ENCODE assay signal across 8 cellular contexts in the genomic region with DNA sequence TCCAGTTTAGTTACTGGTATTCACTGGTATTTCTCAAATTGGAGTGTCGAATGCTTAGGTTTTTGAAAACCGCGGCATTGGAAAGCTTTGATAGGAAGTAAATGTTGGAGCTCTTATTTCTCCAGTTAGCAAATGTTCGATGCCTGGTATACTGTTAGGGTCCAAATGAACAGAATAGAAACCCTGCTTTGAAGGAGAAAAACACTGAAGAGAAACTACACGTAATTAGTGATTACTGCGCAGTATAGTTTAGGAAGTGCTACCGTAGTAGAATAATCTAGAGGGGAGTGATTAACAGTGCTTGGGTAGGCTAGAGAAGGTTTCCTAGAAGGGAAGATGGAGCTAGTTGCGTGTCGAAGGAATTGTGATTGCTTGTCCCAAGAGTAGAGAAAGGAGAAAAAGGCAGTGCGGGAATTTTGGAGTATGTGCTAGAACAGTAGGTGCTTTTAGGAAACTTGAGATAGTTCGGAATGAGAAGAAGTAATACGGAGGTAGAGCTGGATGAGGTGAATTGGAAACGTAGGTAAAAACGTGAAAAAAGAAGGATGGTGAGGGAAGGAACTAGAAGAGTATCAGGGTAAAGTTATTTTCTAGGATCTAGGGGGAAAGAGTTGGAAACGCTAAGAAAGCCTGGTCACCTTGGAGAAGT. TPM values are rescaled to one million over a fixed set of nuclear protein-coding genes. Genes with fewer than 3 reads are reported as not detected.
DNase-seq lines count a peak whose midpoint lies in the region; ATAC-seq, FAIRE-seq and TF ChIP-seq lines count a peak whose summit lies in the region.

No MANE protein-coding gene starts in this region.

- H3K4me1 ChIP-seq in A549 (peaks cover 21% of the 10 kb centered on the region; the same call in 2 of the 3 replicates), HUES6 (ENCODE audit: control insufficient read depth, insufficient read depth, low read length) (peaks cover 10% of the 10 kb centered on the region; the same call in 1 of the 2 replicates), mucosa of descending colon (ENCODE audit: low read depth) (peaks cover 18% of the 10 kb centered on the region)

- peaks cover 9% of the 10 kb centered on the region for H3K36me3 ChIP-seq in HUES6 (ENCODE audit: control insufficient read depth, insufficient read depth, low read length)
- H3K36me3 ChIP-seq in mucosa of descending colon (ENCODE audit: low read depth) = no peaks in the 10 kb centered on the region

- CTCF ChIA-PET in A549 (lab: Yijun Ruan, JAX) = interaction anchor here (1.1 to 1.6 kb wide), 3 partner anchors 552 to 641 kb away, joined by 3 to 6 read pairs (median 3); a partner anchor contains a TSS

- FAIRE-seq in A549 (lab: Jason Lieb, UNC) = no peak

- H3K9ac ChIP-seq in HUES6 (ENCODE audit: low read length) = peak overlapping the region; percentile 98

- TF ChIP-seq POLR2A in A549 (IDR thresholded peaks at IDR 0.05; ENCODE audit: low read length) = no peak

- peaks cover 0 to 4% (median 0%) of the 10 kb centered on the region in 5 experiments for H3K9me3 Mint-ChIP-seq in brain

- H3K36me3 Mint-ChIP-seq in brain = peaks cover 24% of the 10 kb centered on the region

- WGBS in A549 (ENCODE audit: missing lambda C conversion rate) = 56% methylated on average over 15 of the region's 15 CpGs

- peak overlapping the region; percentile 88 for H3K4me3 ChIP-seq in A549
- peak overlapping the region; percentile 86 for H3K4me3 ChIP-seq in HUES6 (ENCODE audit: low read depth, low read length)
- peak overlapping the region; percentile 76 for H3K4me3 ChIP-seq in mucosa of descending colon

- TF ChIP-seq EP300 in A549 (IDR thresholded peaks at IDR 0.05) = no peak

- DNase-seq in A549 (ENCODE audit: low read depth in 1 of 2, low spot score in 1 of 2) = no peak
- DNase-seq in mucosa of descending colon = no peak
- no peak for DNase-seq in HK-2 (ENCODE audit: unreplicated experiment)
- no peak for DNase-seq in activated gamma-delta T cell (lab: John Stamatoyannopoulos, UW)
- DNase-seq in DMS153 treated with DMSO at 0.1 percent for 48 hours (lab: John Stamatoyannopoulos, UW; ENCODE audit: unreplicated experiment) = no peak

- TF ChIP-seq CTCF in A549 (IDR thresholded peaks at IDR 0.05) = no peak
- no peak for TF ChIP-seq CTCF in brain (conservative IDR thresholded peaks at IDR 0.05)
- TF ChIP-seq CTCF in mucosa of descending colon (IDR thresholded peaks at IDR 0.05) = no peak

- peaks cover 76% of the 10 kb centered on the region for H3K4me1 Mint-ChIP-seq in brain

- H3K4me3 Mint-ChIP-seq in brain = peak overlapping the region; percentile 99 to 100 (median 99)

- H3K27me3 Mint-ChIP-seq in brain = peaks cover 19% of the 10 kb centered on the region

- intact Hi-C loops in mucosa of descending colon (cut with DNase I, micrococcal nuclease) = no loop called here

- H3K9me3 ChIP-seq in A549 (no peaks in the 10 kb centered on the region), HUES6 (ENCODE audit: control insufficient read depth, insufficient read depth, low read depth, low read length) (no peaks in the 10 kb centered on the region), mucosa of descending colon (no peaks in the 10 kb centered on the region)

- POLR2A ChIA-PET in A549 (lab: Yijun Ruan, JAX) = interaction anchor here (0.6 to 2.1 kb wide), 4 partner anchors 21 to 724 kb away, joined by 3 to 5 read pairs (median 4); a partner anchor contains a TSS

- H3K4me2 ChIP-seq in A549 = peak overlapping the region; percentile 78

- no peak for TF ChIP-seq RAD21 in A549 (conservative IDR thresholded peaks at IDR 0.05 in 1 of 2, IDR thresholded peaks at IDR 0.05 in 1 of 2)

- no peak for ATAC-seq in A549
- no peak for ATAC-seq in mucosa of descending colon
- no peak for ATAC-seq in GM18498 (IDR thresholded peaks at IDR 0.05; ENCODE audit: unreplicated experiment)

- H3K27ac ChIP-seq in A549 (peak overlapping the region; percentile 93 to 98), HUES6 (ENCODE audit: low read depth, low read length) (peak overlapping the region; percentile 96; the same call in 1 of the 2 replicates)

- H3K27me3 ChIP-seq in HUES6 (ENCODE audit: control insufficient read depth, insufficient read depth, low read length) = no peaks in the 10 kb centered on the region

- peak overlapping the region; percentile 98 to 100 (median 99) for H3K27ac Mint-ChIP-seq in brain

TF ChIP-seq in A549, 52 proteins besides CTCF, POLR2A, EP300 and RAD21 (continues in another document):
- TF ChIP-seq JUNB (IDR thresholded peaks at IDR 0.05) (no peak), ZSCAN20 (CRISPR knock-in tag; IDR thresholded peaks at IDR 0.05) (no peak), HOXB5 (CRISPR knock-in tag; IDR thresholded peaks at IDR 0.05) (no peak), BHLHE40 (IDR thresholded peaks at IDR 0.05; ENCODE audit: low read depth, low read length) (no peak), TFCP2L1 (CRISPR knock-in tag; IDR thresholded peaks at IDR 0.05) (no peak), NPAS2 (CRISPR knock-in tag; IDR thresholded peaks at IDR 0.05; ENCODE audit: borderline replicate concordance) (no peak), POLR2AphosphoS2 (conservative IDR thresholded peaks at IDR 0.05; ENCODE audit: low read length) (no peak), SMC3 (IDR thresholded peaks at IDR 0.05) (no peak), ZNF302 (CRISPR knock-in tag; IDR thresholded peaks at IDR 0.05) (no peak), CBX8 (IDR thresholded peaks at IDR 0.05) (no peak)
- TF ChIP-seq, protein P1, sequence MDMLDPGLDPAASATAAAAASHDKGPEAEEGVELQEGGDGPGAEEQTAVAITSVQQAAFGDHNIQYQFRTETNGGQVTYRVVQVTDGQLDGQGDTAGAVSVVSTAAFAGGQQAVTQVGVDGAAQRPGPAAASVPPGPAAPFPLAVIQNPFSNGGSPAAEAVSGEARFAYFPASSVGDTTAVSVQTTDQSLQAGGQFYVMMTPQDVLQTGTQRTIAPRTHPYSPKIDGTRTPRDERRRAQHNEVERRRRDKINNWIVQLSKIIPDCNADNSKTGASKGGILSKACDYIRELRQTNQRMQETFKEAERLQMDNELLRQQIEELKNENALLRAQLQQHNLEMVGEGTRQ (IDR thresholded peaks at IDR 0.05) = no peak
- TF ChIP-seq, protein P2, sequence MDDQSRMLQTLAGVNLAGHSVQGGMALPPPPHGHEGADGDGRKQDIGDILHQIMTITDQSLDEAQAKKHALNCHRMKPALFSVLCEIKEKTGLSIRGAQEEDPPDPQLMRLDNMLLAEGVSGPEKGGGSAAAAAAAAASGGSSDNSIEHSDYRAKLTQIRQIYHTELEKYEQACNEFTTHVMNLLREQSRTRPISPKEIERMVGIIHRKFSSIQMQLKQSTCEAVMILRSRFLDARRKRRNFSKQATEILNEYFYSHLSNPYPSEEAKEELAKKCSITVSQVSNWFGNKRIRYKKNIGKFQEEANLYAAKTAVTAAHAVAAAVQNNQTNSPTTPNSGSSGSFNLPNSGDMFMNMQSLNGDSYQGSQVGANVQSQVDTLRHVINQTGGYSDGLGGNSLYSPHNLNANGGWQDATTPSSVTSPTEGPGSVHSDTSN (IDR thresholded peaks at IDR 0.05) = no peak
- TF ChIP-seq, protein P3, sequence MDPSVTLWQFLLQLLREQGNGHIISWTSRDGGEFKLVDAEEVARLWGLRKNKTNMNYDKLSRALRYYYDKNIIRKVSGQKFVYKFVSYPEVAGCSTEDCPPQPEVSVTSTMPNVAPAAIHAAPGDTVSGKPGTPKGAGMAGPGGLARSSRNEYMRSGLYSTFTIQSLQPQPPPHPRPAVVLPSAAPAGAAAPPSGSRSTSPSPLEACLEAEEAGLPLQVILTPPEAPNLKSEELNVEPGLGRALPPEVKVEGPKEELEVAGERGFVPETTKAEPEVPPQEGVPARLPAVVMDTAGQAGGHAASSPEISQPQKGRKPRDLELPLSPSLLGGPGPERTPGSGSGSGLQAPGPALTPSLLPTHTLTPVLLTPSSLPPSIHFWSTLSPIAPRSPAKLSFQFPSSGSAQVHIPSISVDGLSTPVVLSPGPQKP (IDR thresholded peaks at IDR 0.05; ENCODE audit: low read depth, low read length) = no peak

RNA-seq across cellular contexts. Expression of a gene that starts 1.2 kb away (rescaled TPM):
- 30.4 and 47.3 TPM in 2 replicates for polyA plus RNA-seq in A549 (2011; rRNA removed)
- 7.3 and 7.4 TPM in 2 replicates for polyA plus RNA-seq in A549 (2012; cell fraction: cytosol; rRNA removed)
- polyA plus RNA-seq in A549 (2012; cell fraction: nucleus; rRNA removed) = 6.7 and 10.9 TPM in 2 replicates
- polyA plus RNA-seq in A549 (2017; fragmentation: RNase III; extraction: RNeasy Plus Mini Kit Qiagen cat#74134 plus additional on column Dnase treatment) = 17.2 to 21.3 TPM (median 19.9 TPM) in 3 replicates
- polyA minus RNA-seq in A549 (2011; rRNA and poly(A)+ RNA removed) = 10.3 and 13.0 TPM in 2 replicates
- 23.0 TPM for polyA plus RNA-seq in brain (ENCODE audit: insufficient read depth, low read depth, low replicate concordance)
- total RNA-seq in mucosa of descending colon = 10 to 100 TPM; 29.7 to 35.1 (median 29.9) TPM

RNA-seq across cellular contexts. Expression of a gene that starts 1.9 kb away (rescaled TPM):
- polyA plus RNA-seq in A549 (2011; rRNA removed) (21.4 and 33.3 TPM in 2 replicates), A549 (2017; fragmentation: RNase III; extraction: RNeasy Plus Mini Kit Qiagen cat#74134 plus additional on column Dnase treatment) (11.4 to 14.3 TPM (median 11.8 TPM) in 3 replicates), brain (ENCODE audit: insufficient read depth, low read depth, low replicate concordance) (4.6 TPM)
- polyA plus RNA-seq in A549 (2012; cell fraction: cytosol; rRNA removed) = 4.5 and 5.4 TPM in 2 replicates
- 6.6 and 8.1 TPM in 2 replicates for polyA plus RNA-seq in A549 (2012; cell fraction: nucleus; rRNA removed)
- 5.8 and 8.8 TPM in 2 replicates for polyA minus RNA-seq in A549 (2011; rRNA and poly(A)+ RNA removed)
- total RNA-seq in mucosa of descending colon = 10 to 100 TPM; 23.0 to 26.7 (median 24.5) TPM
